In genomic region chr20:60395993-60396392, GRCh38 we compare ENCODE assay signal across 17 cellular contexts.
"Had no signal": no experiment of that assay in that cellular context is flagged by ENCODE, and none has a peak within 500 bp of the region (broad histone marks: within the 10 kb centered on the region; RNA-seq: fewer than 3 reads in every experiment).

No MANE protein-coding gene starts in this region.

- H3K36me3 ChIP-seq: left lung, neural progenitor cell, right lobe of liver had no signal

- H3K4me1 Mint-ChIP-seq: activated CD4-positive, alpha-beta T cell treated with anti-CD3 and anti-CD28 coated beads, Interleukin-2, amount 10 ng/mL, durations not matched to agents 24 days and 14 days; activated naive CD8-positive, alpha-beta T cell treated with anti-CD3 and anti-CD28 coated beads for 36 hours; naive B cell; stimulated activated naive CD8-positive, alpha-beta T cell treated with anti-CD3 and anti-CD28 coated beads, Interleukin-15, amount 100 ng/mL, for 72 hours had no signal

- H3K4me3 ChIP-seq: coronary artery, left lung, neural progenitor cell, psoas muscle, right lobe of liver had no signal

- H3K4me1 ChIP-seq: left lung, neural progenitor cell, psoas muscle, right lobe of liver had no signal

- H3K27me3 ChIP-seq: left lung, neural progenitor cell, right lobe of liver had no signal

- H3K9me3 ChIP-seq: left lung, psoas muscle had no signal

- H3K27ac ChIP-seq: coronary artery, left lung, neural progenitor cell, psoas muscle, right lobe of liver had no signal

- H3K27ac Mint-ChIP-seq: activated CD4-positive, alpha-beta T cell treated with anti-CD3 and anti-CD28 coated beads, Interleukin-2, amount 10 ng/mL, durations not matched to agents 24 days and 14 days; activated naive CD8-positive, alpha-beta T cell treated with anti-CD3 and anti-CD28 coated beads for 36 hours; brain; naive B cell; neural progenitor cell; stimulated activated naive CD8-positive, alpha-beta T cell treated with anti-CD3 and anti-CD28 coated beads, Interleukin-15, amount 100 ng/mL, for 72 hours; type B pancreatic cell had no signal

- H3K9me3 Mint-ChIP-seq: activated CD4-positive, alpha-beta T cell treated with anti-CD3 and anti-CD28 coated beads, Interleukin-2, amount 10 ng/mL, durations not matched to agents 24 days and 14 days had no signal

- H3K36me3 Mint-ChIP-seq: activated naive CD8-positive, alpha-beta T cell treated with anti-CD3 and anti-CD28 coated beads for 36 hours; brain; naive B cell; neural progenitor cell; type B pancreatic cell had no signal

- H3K4me3 Mint-ChIP-seq: activated CD4-positive, alpha-beta T cell treated with anti-CD3 and anti-CD28 coated beads, Interleukin-2, amount 10 ng/mL, durations not matched to agents 24 days and 14 days; activated naive CD8-positive, alpha-beta T cell treated with anti-CD3 and anti-CD28 coated beads for 36 hours; brain; naive B cell; neural progenitor cell; stimulated activated naive CD8-positive, alpha-beta T cell treated with anti-CD3 and anti-CD28 coated beads, Interleukin-15, amount 100 ng/mL, for 72 hours; type B pancreatic cell had no signal

- DNase-seq: activated CD4-positive, alpha-beta T cell treated with anti-CD3 and anti-CD28 coated beads, Interleukin-2, amount 10 ng/mL, durations not matched to agents 24 days and 14 days; activated CD4-positive, CD25-positive, alpha-beta regulatory T cell; activated CD8-positive, alpha-beta memory T cell treated with anti-CD3 and anti-CD28 coated beads, Interleukin-2, amount 50 U/mL, for 48 hours; activated naive CD8-positive, alpha-beta T cell treated with anti-CD3 and anti-CD28 coated beads for 36 hours; amygdala; central memory CD4-positive, alpha-beta T cell; foreskin fibroblast; hippocampal formation; left lung; naive B cell; psoas muscle; right lobe of liver; stimulated activated naive CD8-positive, alpha-beta T cell treated with anti-CD3 and anti-CD28 coated beads, Interleukin-15, amount 100 ng/mL, for 72 hours had no signal

- H3K27me3 Mint-ChIP-seq: activated CD4-positive, alpha-beta T cell treated with anti-CD3 and anti-CD28 coated beads, Interleukin-2, amount 10 ng/mL, durations not matched to agents 24 days and 14 days; activated naive CD8-positive, alpha-beta T cell treated with anti-CD3 and anti-CD28 coated beads for 36 hours; stimulated activated naive CD8-positive, alpha-beta T cell treated with anti-CD3 and anti-CD28 coated beads, Interleukin-15, amount 100 ng/mL, for 72 hours had no signal
